In genomic region chr22:23156286-23156685, GRCh38 we compare ENCODE assay signal across 1 cellular context.
TF ChIP-seq lines count a peak whose summit lies in the region.

No MANE protein-coding gene starts in this region.

TF ChIP-seq in WTC11, 78 proteins besides CTCF, POLR2A, EP300 and RAD21 (continued from another document):
- no peak for TF ChIP-seq NFYB (CRISPR knock-in tag; conservative IDR thresholded peaks at IDR 0.05; ENCODE audit: low read depth)
- no peak for TF ChIP-seq ZNF219 (CRISPR knock-in tag; IDR thresholded peaks at IDR 0.05; ENCODE audit: borderline replicate concordance)
- TF ChIP-seq ESRRA (CRISPR knock-in tag; IDR thresholded peaks at IDR 0.05; ENCODE audit: borderline replicate concordance), result no peak
- TF ChIP-seq ATF6 (CRISPR knock-in tag; IDR thresholded peaks at IDR 0.05), result no peak
- TF ChIP-seq ATF2 (CRISPR knock-in tag; IDR thresholded peaks at IDR 0.05; ENCODE audit: borderline replicate concordance, low read depth), result no peak
- no peak for TF ChIP-seq AFF4 (CRISPR knock-in tag; IDR thresholded peaks at IDR 0.05; ENCODE audit: borderline replicate concordance)
- no peak for TF ChIP-seq MAX (CRISPR knock-in tag; IDR thresholded peaks at IDR 0.05)
- no peak for TF ChIP-seq FOXP1 (CRISPR knock-in tag; IDR thresholded peaks at IDR 0.05; ENCODE audit: borderline replicate concordance)
